In the genomic region with DNA sequence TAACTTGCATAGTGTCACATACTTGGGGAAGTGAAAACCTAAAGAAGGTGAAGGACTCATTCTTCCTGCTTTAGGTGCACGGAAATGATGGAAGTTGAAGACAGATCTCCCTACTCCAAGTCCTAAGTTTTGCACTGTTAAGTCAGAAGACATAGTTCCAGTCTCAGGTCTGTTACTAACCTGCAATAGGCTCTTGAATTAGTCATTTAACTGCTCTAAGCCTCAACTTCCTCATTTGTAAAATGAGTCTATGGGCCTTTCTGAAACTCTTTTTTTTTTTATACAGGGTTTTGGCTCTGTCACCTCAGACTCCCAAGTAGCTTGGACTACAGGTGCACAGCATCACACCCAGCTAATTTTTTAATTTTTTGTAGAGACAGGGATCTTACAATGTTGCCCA, we compare ENCODE assay signal across 11 cellular contexts. TPM values are rescaled to one million over a fixed set of nuclear protein-coding genes. Genes with fewer than 3 reads are reported as not detected.
DNase-seq lines count a peak whose midpoint lies in the region; ATAC-seq and TF ChIP-seq lines count a peak whose summit lies in the region.
"Had no signal": no experiment of that assay in that cellular context is flagged by ENCODE, and none has a peak within 500 bp of the region (broad histone marks: within the 10 kb centered on the region; RNA-seq: fewer than 3 reads in every experiment).

No MANE protein-coding gene starts in this region.

- DNase-seq in activated B cell treated with CpG ODN at 0.5 μM for 24 hours (no peak), Calu3 (no peak), LoVo (ENCODE audit: low spot score) (no peak), cortex of kidney (lab: John Stamatoyannopoulos, UW) (no peak)
- DNase-seq in effector CD4-positive, alpha-beta T cell = no peak
- DNase-seq: activated CD8-positive, alpha-beta memory T cell treated with anti-CD3 and anti-CD28 coated beads, Interleukin-2, amount 10 ng/mL, durations not matched to agents 7 days and 5 days; natural killer cell had no signal

- ATAC-seq in GM18867 (IDR thresholded peaks at IDR 0.05; ENCODE audit: unreplicated experiment) (peak; percentile 73), HG02588 (IDR thresholded peaks at IDR 0.05; ENCODE audit: unreplicated experiment) (peak; percentile 63), HG03520 (IDR thresholded peaks at IDR 0.05; ENCODE audit: unreplicated experiment) (peak; percentile 91), activated B cell treated with CpG ODN at 0.5 μM for 24 hours (ENCODE audit: low read depth) (peak; percentile 77)
- ATAC-seq: activated CD8-positive, alpha-beta memory T cell treated with anti-CD3 and anti-CD28 coated beads, Interleukin-2, amount 10 ng/mL, durations not matched to agents 7 days and 5 days; natural killer cell had no signal

- CTCF ChIA-PET in activated B cell treated with CpG ODN at 0.5 μM for 24 hours (lab: Charles Lee) (interaction anchor here (1.5 kb wide), 1 partner anchor 12 kb away, joined by 4 read pairs; no protein-coding TSS in a partner anchor), Calu3 (lab: Charles Lee) (no interaction called here)

- H3K27me3 Mint-ChIP-seq in activated B cell treated with CpG ODN at 0.5 μM for 24 hours (no peaks in the 10 kb centered on the region), Calu3 (ENCODE audit: unreplicated experiment) (peaks cover 30% of the 10 kb centered on the region)

- H3K9me3 Mint-ChIP-seq in activated B cell treated with CpG ODN at 0.5 μM for 24 hours = peaks cover 3% of the 10 kb centered on the region
- no peaks in the 10 kb centered on the region for H3K9me3 Mint-ChIP-seq in Calu3 (ENCODE audit: low read depth, unreplicated experiment)
- H3K9me3 Mint-ChIP-seq: natural killer cell had no signal

- H3K36me3 Mint-ChIP-seq in activated B cell treated with CpG ODN at 0.5 μM for 24 hours (ENCODE audit: low read depth) (no peaks in the 10 kb centered on the region), Calu3 (ENCODE audit: insufficient read depth, unreplicated experiment) (no peaks in the 10 kb centered on the region)
- H3K36me3 Mint-ChIP-seq: activated CD8-positive, alpha-beta memory T cell treated with anti-CD3 and anti-CD28 coated beads, Interleukin-2, amount 10 ng/mL, durations not matched to agents 7 days and 5 days; natural killer cell had no signal

- H3K4me1 Mint-ChIP-seq in activated B cell treated with CpG ODN at 0.5 μM for 24 hours (peaks cover 84% of the 10 kb centered on the region), Calu3 (ENCODE audit: low read depth, unreplicated experiment) (no peaks in the 10 kb centered on the region)

- POLR2A ChIA-PET in activated B cell treated with CpG ODN at 0.5 μM for 24 hours (lab: Charles Lee) = interaction anchor here (0.6 to 4.1 kb wide), 11 partner anchors 8 to 42 kb away, joined by 3 to 37 read pairs (median 3); a partner anchor contains a TSS

- TF ChIP-seq CTCF in activated B cell treated with CpG ODN at 0.5 μM for 24 hours (IDR thresholded peaks at IDR 0.05) (no peak), Calu3 (IDR thresholded peaks at IDR 0.05; ENCODE audit: unreplicated experiment) (no peak)

- no TSS peak for BruUV-seq in Calu3 (replicated peaks; lab: Mats Ljungman, UMichigan)

- H3K27ac Mint-ChIP-seq in activated B cell treated with CpG ODN at 0.5 μM for 24 hours (peak overlapping the region; percentile 90), Calu3 (ENCODE audit: unreplicated experiment) (no peak overlapping the region)
- H3K27ac Mint-ChIP-seq: activated CD8-positive, alpha-beta memory T cell treated with anti-CD3 and anti-CD28 coated beads, Interleukin-2, amount 10 ng/mL, durations not matched to agents 7 days and 5 days; natural killer cell had no signal

- peak overlapping the region; percentile 57 for H3K4me3 Mint-ChIP-seq in activated B cell treated with CpG ODN at 0.5 μM for 24 hours
- H3K4me3 Mint-ChIP-seq in Calu3 (ENCODE audit: low read depth, unreplicated experiment) = no peak overlapping the region
- H3K4me3 Mint-ChIP-seq: activated CD8-positive, alpha-beta memory T cell treated with anti-CD3 and anti-CD28 coated beads, Interleukin-2, amount 10 ng/mL, durations not matched to agents 7 days and 5 days; natural killer cell had no signal

- intact Hi-C loops in activated B cell treated with CpG ODN at 0.5 μM for 24 hours (cut with micrococcal nuclease) = loop anchor here (1.0 to 10.0 kb wide), 3 partner anchors 7 to 695 kb away; a partner anchor contains a TSS
- intact Hi-C loops in Calu3 (cut with micrococcal nuclease; ENCODE audit: unreplicated experiment) = loop anchor here (10.0 kb wide), 1 partner anchor 45 kb away; no protein-coding TSS in a partner anchor

RNA-seq across cellular contexts. Expression of a gene that starts 30.8 kb away (rescaled TPM):
- total RNA-seq in activated B cell treated with CpG ODN at 0.5 μM for 24 hours (141 and 155 TPM in 2 replicates), Calu3 (2022) (not detected in 2 replicates)
- total RNA-seq: cardiac muscle cell had no signal

Comparison
In these comparisons a context has a peak if more than half of its experiments do, and no peak if none do; other contexts are left out.
1. RNA of a gene that starts 30.8 kb away (total RNA-seq): 141 to 155 TPM in activated B cell treated with CpG ODN at 0.5 μM for 24 hours; not detected in Calu3; every median in the first group is over 100 times any median in the second.
2. Peak in every context shown above with its lines, with median percentiles within 50 percentile points of each other: ATAC-seq.